Comparison of ENCODE assay signal across 25 cellular contexts in the genomic region with DNA sequence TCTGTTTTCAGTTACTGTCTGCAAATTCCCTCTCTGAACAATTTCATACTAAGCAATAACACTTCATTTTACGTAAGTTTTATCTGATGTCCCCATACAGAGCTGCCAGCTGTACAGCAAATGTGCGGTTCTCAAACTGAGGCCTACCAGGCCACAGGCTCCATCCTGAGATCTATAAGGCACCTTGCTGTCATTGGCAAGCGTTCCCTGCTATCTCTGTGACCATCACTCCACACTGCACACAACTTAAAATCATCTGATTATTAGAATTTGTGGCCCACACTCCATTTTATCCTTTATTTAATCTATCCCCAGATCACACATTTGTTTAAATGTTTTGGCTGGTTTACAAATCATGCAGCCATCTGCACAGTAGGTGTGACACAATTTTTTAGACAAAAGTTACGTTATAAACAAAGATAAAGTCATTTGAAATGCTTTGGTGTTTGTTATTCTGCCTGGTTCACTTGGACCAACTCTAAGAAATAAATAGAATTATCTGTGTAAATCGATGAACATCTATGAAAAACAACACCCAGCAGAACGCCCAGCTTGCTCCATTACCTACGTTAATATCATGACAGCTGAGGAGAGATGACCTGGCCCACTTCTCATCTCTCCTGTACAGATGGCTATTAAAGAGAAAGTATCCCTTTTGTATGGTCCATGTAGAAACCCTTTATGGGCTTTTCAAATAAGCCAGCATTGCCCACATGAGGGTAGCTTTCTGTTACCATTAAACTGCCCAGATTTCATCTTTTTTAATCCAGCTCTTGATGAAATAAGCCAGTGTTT.
"Had no signal": no experiment of that assay in that cellular context is flagged by ENCODE, and none has a peak within 500 bp of the region (broad histone marks: within the 10 kb centered on the region; RNA-seq: fewer than 3 reads in every experiment).

No MANE protein-coding gene starts in this region.

- DNase-seq: activated CD4-positive, alpha-beta T cell treated with anti-CD3 and anti-CD28 coated beads for 4 hours; activated CD4-positive, alpha-beta T cell treated with anti-CD3 and anti-CD28 coated beads, Interleukin-2, amount 50 U/mL, for 48 hours; activated CD4-positive, CD25-positive, alpha-beta regulatory T cell; activated CD8-positive, alpha-beta memory T cell treated with anti-CD3 and anti-CD28 coated beads, Interleukin-2, amount 50 U/mL, for 48 hours; activated effector memory CD4-positive, alpha-beta T cell treated with anti-CD3 and anti-CD28 coated beads, Interleukin-2, amount 50 U/mL, for 16 hours; activated naive CD4-positive, alpha-beta T cell treated with anti-CD3 and anti-CD28 coated beads, Interleukin-2, amount 10 ng/mL, durations not matched to agents 7 days and 5 days; activated T-cell treated with anti-CD3 and anti-CD28 coated beads, Interleukin-2, amount 50 U/mL, for 48 hours; amygdala; effector CD4-positive, alpha-beta T cell; foreskin keratinocyte; immature natural killer cell; naive thymus-derived CD8-positive, alpha-beta T cell; psoas muscle; stimulated activated CD4-positive, alpha-beta T cell treated with anti-CD3 and anti-CD28 coated beads, Interleukin-12 subunit alpha, Interleukin-12 subunit beta, amount 100 ng/mL, for 4 hours; stimulated activated CD4-positive, alpha-beta T cell treated with anti-CD3 and anti-CD28 coated beads, Interleukin-1b, Interleukin-23, amount 100 ng/mL, for 48 hours; substantia nigra; T1000; thyroid gland had no signal

- H2AFZ ChIP-seq: hepatocyte had no signal

- H3K9me3 ChIP-seq: psoas muscle, right atrium auricular region, thyroid gland had no signal

- H3K4me3 Mint-ChIP-seq: activated naive CD4-positive, alpha-beta T cell treated with anti-CD3 and anti-CD28 coated beads, Interleukin-2, amount 10 ng/mL, durations not matched to agents 7 days and 5 days; immature natural killer cell; mesothelial cell of epicardium; naive thymus-derived CD8-positive, alpha-beta T cell; stimulated activated naive CD8-positive, alpha-beta T cell treated with anti-CD3 and anti-CD28 coated beads, Interleukin-15, Interleukin-2, amounts not matched to agents 100 ng/mL and 50 ng/mL, for 24 hours; T-helper 1 cell treated with Interleukin-12 subunit alpha and Interleukin-12 subunit beta and Interleukin-4 antibody, amounts not matched to agents 30 μg/mL and 1 μg/mL, for 36 hours had no signal

- H3K4me3 ChIP-seq: hepatocyte, lung, psoas muscle, right atrium auricular region, thyroid gland had no signal

- H3K36me3 Mint-ChIP-seq: activated naive CD4-positive, alpha-beta T cell treated with anti-CD3 and anti-CD28 coated beads, Interleukin-2, amount 10 ng/mL, durations not matched to agents 7 days and 5 days; immature natural killer cell; mesothelial cell of epicardium; naive thymus-derived CD8-positive, alpha-beta T cell had no signal

- H3K4me1 Mint-ChIP-seq: activated naive CD4-positive, alpha-beta T cell treated with anti-CD3 and anti-CD28 coated beads, Interleukin-2, amount 10 ng/mL, durations not matched to agents 7 days and 5 days; immature natural killer cell; naive thymus-derived CD8-positive, alpha-beta T cell had no signal

- H3K4me1 ChIP-seq: foreskin keratinocyte, psoas muscle, thyroid gland had no signal

- H3K27me3 ChIP-seq: foreskin keratinocyte, hepatocyte, right atrium auricular region, thyroid gland had no signal

- H3K4me2 ChIP-seq: hepatocyte had no signal

- H3K27ac ChIP-seq: foreskin keratinocyte, hepatocyte, psoas muscle, right atrium auricular region, thyroid gland had no signal

- H3K27me3 Mint-ChIP-seq: activated naive CD4-positive, alpha-beta T cell treated with anti-CD3 and anti-CD28 coated beads, Interleukin-2, amount 10 ng/mL, durations not matched to agents 7 days and 5 days; stimulated activated naive CD8-positive, alpha-beta T cell treated with anti-CD3 and anti-CD28 coated beads, Interleukin-15, Interleukin-2, amounts not matched to agents 100 ng/mL and 50 ng/mL, for 24 hours had no signal

- ATAC-seq: foreskin keratinocyte; left lobe of liver; naive thymus-derived CD8-positive, alpha-beta T cell; psoas muscle had no signal

- H3K36me3 ChIP-seq: right atrium auricular region, thyroid gland had no signal

- H3K27ac Mint-ChIP-seq: activated naive CD4-positive, alpha-beta T cell treated with anti-CD3 and anti-CD28 coated beads, Interleukin-2, amount 10 ng/mL, durations not matched to agents 7 days and 5 days; immature natural killer cell; mesothelial cell of epicardium; naive thymus-derived CD8-positive, alpha-beta T cell; stimulated activated naive CD8-positive, alpha-beta T cell treated with anti-CD3 and anti-CD28 coated beads, Interleukin-15, Interleukin-2, amounts not matched to agents 100 ng/mL and 50 ng/mL, for 24 hours; T-helper 1 cell treated with Interleukin-12 subunit alpha and Interleukin-12 subunit beta and Interleukin-4 antibody, amounts not matched to agents 30 μg/mL and 1 μg/mL, for 36 hours had no signal

- H3K9me3 Mint-ChIP-seq: activated naive CD4-positive, alpha-beta T cell treated with anti-CD3 and anti-CD28 coated beads, Interleukin-2, amount 10 ng/mL, durations not matched to agents 7 days and 5 days; immature natural killer cell; mesothelial cell of epicardium; naive thymus-derived CD8-positive, alpha-beta T cell; stimulated activated naive CD8-positive, alpha-beta T cell treated with anti-CD3 and anti-CD28 coated beads, Interleukin-15, Interleukin-2, amounts not matched to agents 100 ng/mL and 50 ng/mL, for 24 hours; T-helper 1 cell treated with Interleukin-12 subunit alpha and Interleukin-12 subunit beta and Interleukin-4 antibody, amounts not matched to agents 30 μg/mL and 1 μg/mL, for 36 hours had no signal
